In the genomic region with DNA sequence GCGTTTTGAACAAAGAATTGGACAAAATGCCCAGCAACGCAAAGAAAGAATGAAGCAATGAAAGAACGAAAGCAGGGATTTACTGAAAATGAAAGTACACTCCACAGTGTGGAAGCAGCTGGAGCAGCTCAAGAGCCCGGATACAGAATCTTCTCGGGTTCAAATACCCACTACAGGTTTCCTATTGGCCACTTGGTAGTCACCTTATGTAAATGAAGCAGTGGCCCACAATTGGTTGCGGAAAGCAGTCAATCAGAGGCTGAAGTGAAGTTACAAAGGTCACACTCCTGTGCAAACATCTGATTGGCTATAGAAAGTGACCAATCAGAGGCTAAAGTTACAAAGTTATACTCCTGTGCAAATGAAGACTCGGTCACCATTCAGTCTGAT, we compare ENCODE assay signal across 2 cellular contexts.
TF ChIP-seq lines count a peak whose summit lies in the region.

No MANE protein-coding gene starts in this region.

TF ChIP-seq in WTC11, 78 proteins besides CTCF, POLR2A, EP300 and RAD21:
- TF ChIP-seq NFYB (CRISPR knock-in tag; conservative IDR thresholded peaks at IDR 0.05; ENCODE audit: low read depth): peak; percentile 54; the same call in 1 of the 2 replicates
- TF ChIP-seq NR2C2 (CRISPR knock-in tag; IDR thresholded peaks at IDR 0.05): no peak
- no peak for TF ChIP-seq EMX1 (CRISPR knock-in tag; IDR thresholded peaks at IDR 0.05)

TF ChIP-seq in HepG2, 621 proteins besides CTCF, POLR2A, EP300 and RAD21 (continues in another document):
- TF ChIP-seq, protein P1, sequence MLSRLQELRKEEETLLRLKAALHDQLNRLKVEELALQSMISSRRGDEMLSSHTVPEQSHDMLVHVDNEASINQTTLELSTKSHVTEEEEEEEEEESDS (CRISPR knock-in tag; IDR thresholded peaks at IDR 0.05; ENCODE audit: borderline replicate concordance): no peak
- TF ChIP-seq TEAD3 (CRISPR knock-in tag; optimal IDR thresholded peaks at IDR 0.05; ENCODE audit: borderline replicate concordance): no peak
- no peak for TF ChIP-seq ZMAT3 (CRISPR knock-in tag; conservative IDR thresholded peaks at IDR 0.05)
- TF ChIP-seq ZMYM4 (CRISPR knock-in tag; IDR thresholded peaks at IDR 0.05): peak; percentile 67; the same call in 1 of the 2 replicates
- TF ChIP-seq CEBPB (IDR thresholded peaks at IDR 0.05; ENCODE audit: borderline replicate concordance, low read depth, low read length): no peak
- no peak for TF ChIP-seq JUND (CRISPR knock-in tag; IDR thresholded peaks at IDR 0.05)
- TF ChIP-seq, protein P2, sequence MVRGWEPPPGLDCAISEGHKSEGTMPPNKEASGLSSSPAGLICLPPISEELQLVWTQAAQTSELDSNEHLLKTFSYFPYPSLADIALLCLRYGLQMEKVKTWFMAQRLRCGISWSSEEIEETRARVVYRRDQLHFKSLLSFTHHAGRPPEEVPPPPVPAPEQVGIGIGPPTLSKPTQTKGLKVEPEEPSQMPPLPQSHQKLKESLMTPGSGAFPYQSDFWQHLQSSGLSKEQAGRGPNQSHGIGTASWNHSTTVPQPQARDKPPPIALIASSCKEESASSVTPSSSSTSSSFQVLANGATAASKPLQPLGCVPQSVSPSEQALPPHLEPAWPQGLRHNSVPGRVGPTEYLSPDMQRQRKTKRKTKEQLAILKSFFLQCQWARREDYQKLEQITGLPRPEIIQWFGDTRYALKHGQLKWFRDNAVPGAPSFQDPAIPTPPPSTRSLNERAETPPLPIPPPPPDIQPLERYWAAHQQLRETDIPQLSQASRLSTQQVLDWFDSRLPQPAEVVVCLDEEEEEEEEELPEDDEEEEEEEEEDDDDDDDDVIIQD (CRISPR knock-in tag; IDR thresholded peaks at IDR 0.05; ENCODE audit: low read depth): peak; percentile 31; the same call in 1 of the 2 replicates
- 0 out of 2 replicates have a peak, but pooled peaks have one; percentile 39 for TF ChIP-seq CREB1 (IDR thresholded peaks at IDR 0.05)
- no peak for TF ChIP-seq CREB1 (CRISPR knock-in tag; IDR thresholded peaks at IDR 0.05)
- no peak for TF ChIP-seq ZFP90 (CRISPR knock-in tag; IDR thresholded peaks at IDR 0.05; ENCODE audit: borderline replicate concordance)
- no peak for TF ChIP-seq SRY (CRISPR knock-in tag; IDR thresholded peaks at IDR 0.05)
- TF ChIP-seq MEF2D (CRISPR knock-in tag; IDR thresholded peaks at IDR 0.05): no peak
- TF ChIP-seq MXD4 (CRISPR knock-in tag; IDR thresholded peaks at IDR 0.05): no peak
- no peak for TF ChIP-seq HDAC2 (CRISPR knock-in tag; IDR thresholded peaks at IDR 0.05)
- no peak for TF ChIP-seq ZSCAN12 (CRISPR knock-in tag; IDR thresholded peaks at IDR 0.05)
- TF ChIP-seq CHD4 (IDR thresholded peaks at IDR 0.05; ENCODE audit: borderline replicate concordance, low read length): no peak
- TF ChIP-seq, protein P3, sequence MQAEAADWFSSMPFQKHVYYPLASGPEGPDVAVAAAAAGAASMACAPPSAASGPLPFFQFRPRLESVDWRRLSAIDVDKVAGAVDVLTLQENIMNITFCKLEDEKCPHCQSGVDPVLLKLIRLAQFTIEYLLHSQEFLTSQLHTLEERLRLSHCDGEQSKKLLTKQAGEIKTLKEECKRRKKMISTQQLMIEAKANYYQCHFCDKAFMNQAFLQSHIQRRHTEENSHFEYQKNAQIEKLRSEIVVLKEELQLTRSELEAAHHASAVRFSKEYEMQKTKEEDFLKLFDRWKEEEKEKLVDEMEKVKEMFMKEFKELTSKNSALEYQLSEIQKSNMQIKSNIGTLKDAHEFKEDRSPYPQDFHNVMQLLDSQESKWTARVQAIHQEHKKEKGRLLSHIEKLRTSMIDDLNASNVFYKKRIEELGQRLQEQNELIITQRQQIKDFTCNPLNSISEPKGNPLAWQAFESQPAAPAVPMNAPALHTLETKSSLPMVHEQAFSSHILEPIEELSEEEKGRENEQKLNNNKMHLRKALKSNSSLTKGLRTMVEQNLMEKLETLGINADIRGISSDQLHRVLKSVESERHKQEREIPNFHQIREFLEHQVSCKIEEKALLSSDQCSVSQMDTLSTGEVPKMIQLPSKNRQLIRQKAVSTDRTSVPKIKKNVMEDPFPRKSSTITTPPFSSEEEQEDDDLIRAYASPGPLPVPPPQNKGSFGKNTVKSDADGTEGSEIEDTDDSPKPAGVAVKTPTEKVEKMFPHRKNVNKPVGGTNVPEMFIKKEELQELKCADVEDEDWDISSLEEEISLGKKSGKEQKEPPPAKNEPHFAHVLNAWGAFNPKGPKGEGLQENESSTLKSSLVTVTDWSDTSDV (CRISPR knock-in tag; IDR thresholded peaks at IDR 0.05): no peak
- TF ChIP-seq NR2C2 (CRISPR knock-in tag; IDR thresholded peaks at IDR 0.05; ENCODE audit: borderline replicate concordance): peak; percentile 61; the same call in 1 of the 2 replicates
- TF ChIP-seq DR1 (CRISPR knock-in tag; IDR thresholded peaks at IDR 0.05): no peak
- TF ChIP-seq SATB2 (CRISPR knock-in tag; IDR thresholded peaks at IDR 0.05): no peak
- 0 out of 2 replicates have a peak, but pooled peaks have one; percentile 19 for TF ChIP-seq EHMT2 (IDR thresholded peaks at IDR 0.05; ENCODE audit: borderline replicate concordance, low read depth, low read length)
- no peak for TF ChIP-seq ZNF263 (CRISPR knock-in tag; IDR thresholded peaks at IDR 0.05)
- no peak for TF ChIP-seq HOXA7 (CRISPR knock-in tag; IDR thresholded peaks at IDR 0.05)
- TF ChIP-seq, protein P4, sequence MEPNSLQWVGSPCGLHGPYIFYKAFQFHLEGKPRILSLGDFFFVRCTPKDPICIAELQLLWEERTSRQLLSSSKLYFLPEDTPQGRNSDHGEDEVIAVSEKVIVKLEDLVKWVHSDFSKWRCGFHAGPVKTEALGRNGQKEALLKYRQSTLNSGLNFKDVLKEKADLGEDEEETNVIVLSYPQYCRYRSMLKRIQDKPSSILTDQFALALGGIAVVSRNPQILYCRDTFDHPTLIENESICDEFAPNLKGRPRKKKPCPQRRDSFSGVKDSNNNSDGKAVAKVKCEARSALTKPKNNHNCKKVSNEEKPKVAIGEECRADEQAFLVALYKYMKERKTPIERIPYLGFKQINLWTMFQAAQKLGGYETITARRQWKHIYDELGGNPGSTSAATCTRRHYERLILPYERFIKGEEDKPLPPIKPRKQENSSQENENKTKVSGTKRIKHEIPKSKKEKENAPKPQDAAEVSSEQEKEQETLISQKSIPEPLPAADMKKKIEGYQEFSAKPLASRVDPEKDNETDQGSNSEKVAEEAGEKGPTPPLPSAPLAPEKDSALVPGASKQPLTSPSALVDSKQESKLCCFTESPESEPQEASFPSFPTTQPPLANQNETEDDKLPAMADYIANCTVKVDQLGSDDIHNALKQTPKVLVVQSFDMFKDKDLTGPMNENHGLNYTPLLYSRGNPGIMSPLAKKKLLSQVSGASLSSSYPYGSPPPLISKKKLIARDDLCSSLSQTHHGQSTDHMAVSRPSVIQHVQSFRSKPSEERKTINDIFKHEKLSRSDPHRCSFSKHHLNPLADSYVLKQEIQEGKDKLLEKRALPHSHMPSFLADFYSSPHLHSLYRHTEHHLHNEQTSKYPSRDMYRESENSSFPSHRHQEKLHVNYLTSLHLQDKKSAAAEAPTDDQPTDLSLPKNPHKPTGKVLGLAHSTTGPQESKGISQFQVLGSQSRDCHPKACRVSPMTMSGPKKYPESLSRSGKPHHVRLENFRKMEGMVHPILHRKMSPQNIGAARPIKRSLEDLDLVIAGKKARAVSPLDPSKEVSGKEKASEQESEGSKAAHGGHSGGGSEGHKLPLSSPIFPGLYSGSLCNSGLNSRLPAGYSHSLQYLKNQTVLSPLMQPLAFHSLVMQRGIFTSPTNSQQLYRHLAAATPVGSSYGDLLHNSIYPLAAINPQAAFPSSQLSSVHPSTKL (CRISPR knock-in tag; IDR thresholded peaks at IDR 0.05): no peak
- TF ChIP-seq ZNF615 (CRISPR knock-in tag; IDR thresholded peaks at IDR 0.05; ENCODE audit: borderline replicate concordance): no peak
- TF ChIP-seq, protein P5, sequence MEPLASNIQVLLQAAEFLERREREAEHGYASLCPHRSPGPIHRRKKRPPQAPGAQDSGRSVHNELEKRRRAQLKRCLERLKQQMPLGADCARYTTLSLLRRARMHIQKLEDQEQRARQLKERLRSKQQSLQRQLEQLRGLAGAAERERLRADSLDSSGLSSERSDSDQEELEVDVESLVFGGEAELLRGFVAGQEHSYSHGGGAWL (CRISPR knock-in tag; IDR thresholded peaks at IDR 0.05): no peak
- TF ChIP-seq ZNF230 (CRISPR knock-in tag; IDR thresholded peaks at IDR 0.05): no peak
- no peak for TF ChIP-seq ZNF644 (CRISPR knock-in tag; IDR thresholded peaks at IDR 0.05; ENCODE audit: low read depth)
- TF ChIP-seq NBN (conservative IDR thresholded peaks at IDR 0.05): no peak
- TF ChIP-seq, protein P6, sequence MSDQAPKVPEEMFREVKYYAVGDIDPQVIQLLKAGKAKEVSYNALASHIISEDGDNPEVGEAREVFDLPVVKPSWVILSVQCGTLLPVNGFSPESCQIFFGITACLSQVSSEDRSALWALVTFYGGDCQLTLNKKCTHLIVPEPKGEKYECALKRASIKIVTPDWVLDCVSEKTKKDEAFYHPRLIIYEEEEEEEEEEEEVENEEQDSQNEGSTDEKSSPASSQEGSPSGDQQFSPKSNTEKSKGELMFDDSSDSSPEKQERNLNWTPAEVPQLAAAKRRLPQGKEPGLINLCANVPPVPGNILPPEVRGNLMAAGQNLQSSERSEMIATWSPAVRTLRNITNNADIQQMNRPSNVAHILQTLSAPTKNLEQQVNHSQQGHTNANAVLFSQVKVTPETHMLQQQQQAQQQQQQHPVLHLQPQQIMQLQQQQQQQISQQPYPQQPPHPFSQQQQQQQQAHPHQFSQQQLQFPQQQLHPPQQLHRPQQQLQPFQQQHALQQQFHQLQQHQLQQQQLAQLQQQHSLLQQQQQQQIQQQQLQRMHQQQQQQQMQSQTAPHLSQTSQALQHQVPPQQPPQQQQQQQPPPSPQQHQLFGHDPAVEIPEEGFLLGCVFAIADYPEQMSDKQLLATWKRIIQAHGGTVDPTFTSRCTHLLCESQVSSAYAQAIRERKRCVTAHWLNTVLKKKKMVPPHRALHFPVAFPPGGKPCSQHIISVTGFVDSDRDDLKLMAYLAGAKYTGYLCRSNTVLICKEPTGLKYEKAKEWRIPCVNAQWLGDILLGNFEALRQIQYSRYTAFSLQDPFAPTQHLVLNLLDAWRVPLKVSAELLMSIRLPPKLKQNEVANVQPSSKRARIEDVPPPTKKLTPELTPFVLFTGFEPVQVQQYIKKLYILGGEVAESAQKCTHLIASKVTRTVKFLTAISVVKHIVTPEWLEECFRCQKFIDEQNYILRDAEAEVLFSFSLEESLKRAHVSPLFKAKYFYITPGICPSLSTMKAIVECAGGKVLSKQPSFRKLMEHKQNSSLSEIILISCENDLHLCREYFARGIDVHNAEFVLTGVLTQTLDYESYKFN (CRISPR knock-in tag; conservative IDR thresholded peaks at IDR 0.05): 0 out of 2 replicates have a peak, but pooled peaks have one; percentile 12
- TF ChIP-seq KMT2A (CRISPR knock-in tag; IDR thresholded peaks at IDR 0.05): no peak
- no peak for TF ChIP-seq DNMT1 (CRISPR knock-in tag; IDR thresholded peaks at IDR 0.05)
- TF ChIP-seq ZNF224 (CRISPR knock-in tag; IDR thresholded peaks at IDR 0.05): no peak
- TF ChIP-seq, protein P7, sequence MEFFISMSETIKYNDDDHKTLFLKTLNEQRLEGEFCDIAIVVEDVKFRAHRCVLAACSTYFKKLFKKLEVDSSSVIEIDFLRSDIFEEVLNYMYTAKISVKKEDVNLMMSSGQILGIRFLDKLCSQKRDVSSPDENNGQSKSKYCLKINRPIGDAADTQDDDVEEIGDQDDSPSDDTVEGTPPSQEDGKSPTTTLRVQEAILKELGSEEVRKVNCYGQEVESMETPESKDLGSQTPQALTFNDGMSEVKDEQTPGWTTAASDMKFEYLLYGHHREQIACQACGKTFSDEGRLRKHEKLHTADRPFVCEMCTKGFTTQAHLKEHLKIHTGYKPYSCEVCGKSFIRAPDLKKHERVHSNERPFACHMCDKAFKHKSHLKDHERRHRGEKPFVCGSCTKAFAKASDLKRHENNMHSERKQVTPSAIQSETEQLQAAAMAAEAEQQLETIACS (CRISPR knock-in tag; IDR thresholded peaks at IDR 0.05): no peak
- TF ChIP-seq, protein P8, sequence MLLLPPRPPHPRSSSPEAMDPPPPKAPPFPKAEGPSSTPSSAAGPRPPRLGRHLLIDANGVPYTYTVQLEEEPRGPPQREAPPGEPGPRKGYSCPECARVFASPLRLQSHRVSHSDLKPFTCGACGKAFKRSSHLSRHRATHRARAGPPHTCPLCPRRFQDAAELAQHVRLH (CRISPR knock-in tag; IDR thresholded peaks at IDR 0.05; ENCODE audit: borderline replicate concordance, low read depth): no peak
- TF ChIP-seq, protein P9, sequence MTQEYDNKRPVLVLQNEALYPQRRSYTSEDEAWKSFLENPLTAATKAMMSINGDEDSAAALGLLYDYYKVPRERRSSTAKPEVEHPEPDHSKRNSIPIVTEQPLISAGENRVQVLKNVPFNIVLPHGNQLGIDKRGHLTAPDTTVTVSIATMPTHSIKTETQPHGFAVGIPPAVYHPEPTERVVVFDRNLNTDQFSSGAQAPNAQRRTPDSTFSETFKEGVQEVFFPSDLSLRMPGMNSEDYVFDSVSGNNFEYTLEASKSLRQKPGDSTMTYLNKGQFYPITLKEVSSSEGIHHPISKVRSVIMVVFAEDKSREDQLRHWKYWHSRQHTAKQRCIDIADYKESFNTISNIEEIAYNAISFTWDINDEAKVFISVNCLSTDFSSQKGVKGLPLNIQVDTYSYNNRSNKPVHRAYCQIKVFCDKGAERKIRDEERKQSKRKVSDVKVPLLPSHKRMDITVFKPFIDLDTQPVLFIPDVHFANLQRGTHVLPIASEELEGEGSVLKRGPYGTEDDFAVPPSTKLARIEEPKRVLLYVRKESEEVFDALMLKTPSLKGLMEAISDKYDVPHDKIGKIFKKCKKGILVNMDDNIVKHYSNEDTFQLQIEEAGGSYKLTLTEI (CRISPR knock-in tag; conservative IDR thresholded peaks at IDR 0.05): no peak
- TF ChIP-seq NFKB2 (CRISPR knock-in tag; IDR thresholded peaks at IDR 0.05; ENCODE audit: borderline replicate concordance): no peak
- TF ChIP-seq, protein P10, sequence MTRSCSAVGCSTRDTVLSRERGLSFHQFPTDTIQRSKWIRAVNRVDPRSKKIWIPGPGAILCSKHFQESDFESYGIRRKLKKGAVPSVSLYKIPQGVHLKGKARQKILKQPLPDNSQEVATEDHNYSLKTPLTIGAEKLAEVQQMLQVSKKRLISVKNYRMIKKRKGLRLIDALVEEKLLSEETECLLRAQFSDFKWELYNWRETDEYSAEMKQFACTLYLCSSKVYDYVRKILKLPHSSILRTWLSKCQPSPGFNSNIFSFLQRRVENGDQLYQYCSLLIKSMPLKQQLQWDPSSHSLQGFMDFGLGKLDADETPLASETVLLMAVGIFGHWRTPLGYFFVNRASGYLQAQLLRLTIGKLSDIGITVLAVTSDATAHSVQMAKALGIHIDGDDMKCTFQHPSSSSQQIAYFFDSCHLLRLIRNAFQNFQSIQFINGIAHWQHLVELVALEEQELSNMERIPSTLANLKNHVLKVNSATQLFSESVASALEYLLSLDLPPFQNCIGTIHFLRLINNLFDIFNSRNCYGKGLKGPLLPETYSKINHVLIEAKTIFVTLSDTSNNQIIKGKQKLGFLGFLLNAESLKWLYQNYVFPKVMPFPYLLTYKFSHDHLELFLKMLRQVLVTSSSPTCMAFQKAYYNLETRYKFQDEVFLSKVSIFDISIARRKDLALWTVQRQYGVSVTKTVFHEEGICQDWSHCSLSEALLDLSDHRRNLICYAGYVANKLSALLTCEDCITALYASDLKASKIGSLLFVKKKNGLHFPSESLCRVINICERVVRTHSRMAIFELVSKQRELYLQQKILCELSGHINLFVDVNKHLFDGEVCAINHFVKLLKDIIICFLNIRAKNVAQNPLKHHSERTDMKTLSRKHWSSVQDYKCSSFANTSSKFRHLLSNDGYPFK (CRISPR knock-in tag; IDR thresholded peaks at IDR 0.05; ENCODE audit: borderline replicate concordance): no peak
- TF ChIP-seq PRMT3 (CRISPR knock-in tag; IDR thresholded peaks at IDR 0.05; ENCODE audit: borderline replicate concordance, low read depth): no peak
- no peak for TF ChIP-seq ZNF772 (CRISPR knock-in tag; IDR thresholded peaks at IDR 0.05)
- 0 out of 2 replicates have a peak, but pooled peaks have one; percentile 13 for TF ChIP-seq ZNF501 (CRISPR knock-in tag; IDR thresholded peaks at IDR 0.05)
